ENCODE assay signal across 8 cellular contexts in the genomic region with DNA sequence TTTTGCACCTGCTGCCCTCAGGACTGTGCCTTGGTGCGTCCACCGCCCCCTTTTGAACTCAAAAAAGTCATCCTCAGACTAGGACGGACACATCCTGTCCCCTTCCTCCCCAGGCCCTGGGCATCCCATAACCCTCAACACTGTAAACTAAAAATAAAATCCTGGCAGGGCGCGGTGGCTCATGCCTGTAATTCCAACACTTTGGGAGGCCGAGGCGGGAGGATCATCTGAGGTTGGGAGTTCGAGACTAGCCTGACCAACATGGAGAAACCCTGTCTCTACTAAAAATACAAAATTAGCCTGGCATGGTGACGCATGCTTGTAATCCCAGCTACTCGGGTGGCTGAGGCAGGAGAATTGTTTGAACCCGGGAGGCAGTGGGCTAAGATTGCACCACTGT. TPM values are rescaled to one million over a fixed set of nuclear protein-coding genes. Genes with fewer than 3 reads are reported as not detected.
DNase-seq lines count a peak whose midpoint lies in the region; ATAC-seq and TF ChIP-seq lines count a peak whose summit lies in the region.
"Not testable (repeated sequence)": the region's sequence is repeated elsewhere in the genome, so short reads cannot be mapped to it uniquely, and the experiment has no call there.

No MANE protein-coding gene starts in this region.

- WGBS in lung, 2 donors = 46 to 48% methylated on average over 11 of the region's 11 CpGs
- WGBS in trophoblast cell (ENCODE audit: extremely low coverage, insufficient coverage, insufficient read length) = no CpG with 5 or more reads among the region's 11 CpGs
- 28 to 100% methylated on average over 1 to 11 of the region's 11 CpGs for WGBS in transverse colon (ENCODE audit: low coverage in 1 of 2), 2 donors

- peak overlapping the region; percentile 88 for H3K4me3 Mint-ChIP-seq in Calu3 (ENCODE audit: low read depth, unreplicated experiment)
- peak overlapping the region; percentile 96 for H3K4me3 Mint-ChIP-seq in activated CD4-positive, alpha-beta T cell treated with anti-CD3 and anti-CD28 coated beads, Interleukin-2, amount 10 ng/mL, durations not matched to agents 7 days and 5 days

- peak overlapping the region; percentile 58 for H4K8ac ChIP-seq in trophoblast cell (ENCODE audit: low read depth, low read length)

- POLR2A ChIA-PET in activated CD4-positive, alpha-beta T cell treated with anti-CD3 and anti-CD28 coated beads, Interleukin-2, amount 10 ng/mL, durations not matched to agents 7 days and 5 days (lab: Charles Lee) = not testable (repeated sequence)

- TF ChIP-seq CTCF in Calu3 (IDR thresholded peaks at IDR 0.05; ENCODE audit: unreplicated experiment); brain microvascular endothelial cell (IDR thresholded peaks at IDR 0.05; ENCODE audit: low read depth, low read length, missing control alignments); fibroblast of pulmonary artery (IDR thresholded peaks at IDR 0.05; ENCODE audit: low read length, missing control alignments); lung (IDR thresholded peaks at IDR 0.05; ENCODE audit: control extremely low read depth, extremely low read depth); transverse colon (IDR thresholded peaks at IDR 0.05): not testable (repeated sequence)

- not testable (repeated sequence) for H3K9me3 Mint-ChIP-seq in Calu3 (ENCODE audit: low read depth, unreplicated experiment); activated CD4-positive, alpha-beta T cell treated with anti-CD3 and anti-CD28 coated beads, Interleukin-2, amount 10 ng/mL, durations not matched to agents 7 days and 5 days

- not testable (repeated sequence) for H3K23ac ChIP-seq in trophoblast cell (ENCODE audit: low read length)

- H4K12ac ChIP-seq in trophoblast cell (ENCODE audit: low read depth, low read length) = peak overlapping the region; percentile 85

- not testable (repeated sequence) for TF ChIP-seq POLR2A in transverse colon (IDR thresholded peaks at IDR 0.05)

- not testable (repeated sequence) for H2BK120ac ChIP-seq in trophoblast cell (ENCODE audit: insufficient read depth, low read length, poor library complexity)

- H2AK5ac ChIP-seq in trophoblast cell (ENCODE audit: low read length) = peak overlapping the region; percentile 70

- peaks cover 19% of the 10 kb centered on the region for H3K79me2 ChIP-seq in trophoblast cell (ENCODE audit: control insufficient read depth, insufficient read depth, low read length, poor library complexity)

- H3K27me3 Mint-ChIP-seq in Calu3 (ENCODE audit: unreplicated experiment); activated CD4-positive, alpha-beta T cell treated with anti-CD3 and anti-CD28 coated beads, Interleukin-2, amount 10 ng/mL, durations not matched to agents 7 days and 5 days: not testable (repeated sequence)

- H3K27me3 ChIP-seq in MG63; brain microvascular endothelial cell (replicated peaks); lung (ENCODE audit: control insufficient read depth, insufficient read depth); trophoblast cell (ENCODE audit: insufficient read depth, low read length); transverse colon: not testable (repeated sequence)

- not testable (repeated sequence) for H3K27ac ChIP-seq in brain microvascular endothelial cell; trophoblast cell (ENCODE audit: low read depth, low read length)
- H3K27ac ChIP-seq in lung (ENCODE audit: low read depth in 1 of 2, low read length in 1 of 2) (peak overlapping the region; percentile 95 to 100), transverse colon (peak overlapping the region; percentile 98 to 100 (median 99))

- not testable (repeated sequence) for H2BK12ac ChIP-seq in trophoblast cell (ENCODE audit: low read length)

- not testable (repeated sequence) for DNase-seq in Calu3; MG63; activated CD4-positive, alpha-beta T cell treated with anti-CD3 and anti-CD28 coated beads, Interleukin-2, amount 10 ng/mL, durations not matched to agents 7 days and 5 days; brain microvascular endothelial cell; fibroblast of pulmonary artery (ENCODE audit: low read depth); lung (ENCODE audit: low spot score); trophoblast cell; transverse colon

- peak overlapping the region; percentile 80 for H3K9ac ChIP-seq in trophoblast cell (ENCODE audit: low read length)

- intact Hi-C loops in Calu3 (cut with micrococcal nuclease; ENCODE audit: unreplicated experiment); transverse colon (cut with DNase I; ENCODE audit: low total_unique reads): not testable (repeated sequence)

- H3K4me1 Mint-ChIP-seq in Calu3 (ENCODE audit: low read depth, unreplicated experiment) = peaks cover 21% of the 10 kb centered on the region
- peaks cover 63% of the 10 kb centered on the region for H3K4me1 Mint-ChIP-seq in activated CD4-positive, alpha-beta T cell treated with anti-CD3 and anti-CD28 coated beads, Interleukin-2, amount 10 ng/mL, durations not matched to agents 7 days and 5 days

- not testable (repeated sequence) for ATAC-seq in lung (ENCODE audit: insufficient read depth, low FRiP score)

- CTCF ChIA-PET in Calu3 (lab: Charles Lee) = not testable (repeated sequence)
- CTCF ChIA-PET in activated CD4-positive, alpha-beta T cell treated with anti-CD3 and anti-CD28 coated beads, Interleukin-2, amount 10 ng/mL, durations not matched to agents 7 days and 5 days (lab: Charles Lee) = interaction anchor here (0.6 to 1.2 kb wide), 3 partner anchors 12 to 888 kb away, joined by 3 to 4 read pairs (median 3); no protein-coding TSS in a partner anchor

- H3K4me3 ChIP-seq in MG63 = peak overlapping the region; percentile 64
- peak overlapping the region; percentile 89 for H3K4me3 ChIP-seq in brain microvascular endothelial cell (ENCODE audit: low read depth, low read length)
- H3K4me3 ChIP-seq in fibroblast of pulmonary artery (replicated peaks; ENCODE audit: low read depth, low read length) = peak overlapping the region; percentile 74
- peak overlapping the region; percentile 72 for H3K4me3 ChIP-seq in lung
- H3K4me3 ChIP-seq in trophoblast cell (ENCODE audit: low read depth, low read length) = peak overlapping the region; percentile 99
- peak overlapping the region; percentile 34 to 98 (median 78) for H3K4me3 ChIP-seq in transverse colon

- peaks cover 16% of the 10 kb centered on the region for H3K79me1 ChIP-seq in trophoblast cell (ENCODE audit: low read length)

- H3K4me1 ChIP-seq in lung (ENCODE audit: control insufficient read depth in 2 of 2, insufficient read depth in 2 of 2, low read length in 2 of 2) (peaks cover 0 to 12% of the 10 kb centered on the region in 2 donors), trophoblast cell (ENCODE audit: control insufficient read depth in 1 of 2, insufficient read depth in 2 of 2, low read length in 2 of 2) (peaks cover 12 to 20% of the 10 kb centered on the region in 2 experiments), transverse colon (peaks cover 18 to 46% (median 36%) of the 10 kb centered on the region in 4 donors)

- peak overlapping the region; percentile 92 for H3K27ac Mint-ChIP-seq in Calu3 (ENCODE audit: unreplicated experiment)
- peak overlapping the region; percentile 96 for H3K27ac Mint-ChIP-seq in activated CD4-positive, alpha-beta T cell treated with anti-CD3 and anti-CD28 coated beads, Interleukin-2, amount 10 ng/mL, durations not matched to agents 7 days and 5 days

- peak overlapping the region; percentile 93 for H3K4me2 ChIP-seq in trophoblast cell (ENCODE audit: low read length)

- H3K36me3 Mint-ChIP-seq in Calu3 (ENCODE audit: insufficient read depth, unreplicated experiment) = peaks cover 74% of the 10 kb centered on the region
- H3K36me3 Mint-ChIP-seq in activated CD4-positive, alpha-beta T cell treated with anti-CD3 and anti-CD28 coated beads, Interleukin-2, amount 10 ng/mL, durations not matched to agents 7 days and 5 days (ENCODE audit: low read depth) = peaks cover 39% of the 10 kb centered on the region

- not testable (repeated sequence) for H2BK5ac ChIP-seq in trophoblast cell (ENCODE audit: low read depth, low read length, poor library complexity)

- H3K9me3 ChIP-seq in MG63; lung (ENCODE audit: control insufficient read depth in 2 of 2, insufficient read depth in 1 of 2, low read length in 1 of 2); trophoblast cell (ENCODE audit: insufficient read depth, low read depth, low read length); transverse colon: not testable (repeated sequence)

- peak overlapping the region; percentile 65 for H3K4ac ChIP-seq in trophoblast cell (ENCODE audit: low read depth, low read length)

- peak overlapping the region; percentile 55 for H2AFZ ChIP-seq in trophoblast cell (ENCODE audit: insufficient read depth, low read length, poor library complexity)

- not testable (repeated sequence) for BruUV-seq in Calu3 (replicated peaks; lab: Mats Ljungman, UMichigan)

- H4K91ac ChIP-seq in trophoblast cell (ENCODE audit: low read depth, low read length) = peak overlapping the region; percentile 52

- in situ Hi-C loops in brain microvascular endothelial cell (cut with HindIII; ENCODE audit: low pct_ligation_motif_present, low sequenced_read_pairs); transverse colon (cut with MboI; ENCODE audit: low pct_ligation_motif_present in 1 of 4, low pct_unique_long_range_greater_than_20kb in 1 of 4, low sequenced_read_pairs in 3 of 4): not testable (repeated sequence)

- peaks cover 15% of the 10 kb centered on the region for H3K36me3 ChIP-seq in MG63
- not testable (repeated sequence) for H3K36me3 ChIP-seq in brain microvascular endothelial cell (replicated peaks); transverse colon
- H3K36me3 ChIP-seq in lung (ENCODE audit: control insufficient read depth in 2 of 2, insufficient read depth in 2 of 2, low read length in 2 of 2) = peaks cover 0 to 24% of the 10 kb centered on the region in 2 donors
- peaks cover 26 to 34% of the 10 kb centered on the region in 2 experiments for H3K36me3 ChIP-seq in trophoblast cell (ENCODE audit: control insufficient read depth in 1 of 2, insufficient read depth in 2 of 2, low read length in 2 of 2)

- peak overlapping the region; percentile 35 for H3K14ac ChIP-seq in trophoblast cell (ENCODE audit: low read length)

- not testable (repeated sequence) for TF ChIP-seq EP300 in transverse colon (IDR thresholded peaks at IDR 0.05; ENCODE audit: low read depth)

- H3K18ac ChIP-seq in trophoblast cell (ENCODE audit: low read length) = peak overlapping the region; percentile 9

RNA-seq across cellular contexts. Expression of gene SLBP, which starts 1.3 kb away (rescaled TPM):
- total RNA-seq in Calu3 (2022) (46.1 and 49.3 TPM in 2 replicates), lung (10 to 100 TPM; 34.9 to 43.2 TPM), transverse colon (10 to 100 TPM in 3 of 4 donors, 1 to 10 TPM in 1; 7.6 to 47.5 (median 31.6) TPM)
- total RNA-seq in MG63 (2014; rRNA removed; shearing (Covaris generic); ENCODE audit: low replicate concordance) = 72.1 and 99.1 TPM in 2 replicates
- total RNA-seq in activated CD4-positive, alpha-beta T cell treated with anti-CD3 and anti-CD28 coated beads, Interleukin-2, amount 10 ng/mL, durations not matched to agents 7 days and 5 days = 100 to 1,000 TPM; 116 to 137 TPM
- 10 to 100 TPM; 34.9 to 35.0 TPM for polyA plus RNA-seq in lung
- 33.4 and 33.6 TPM in 2 replicates for polyA plus RNA-seq in trophoblast cell (2013)

RNA-seq across cellular contexts. Expression of gene TMEM129, which starts 7.7 kb away (rescaled TPM):
- 29.8 and 31.0 TPM in 2 replicates for total RNA-seq in Calu3 (2022)
- total RNA-seq in MG63 (2014; rRNA removed; shearing (Covaris generic); ENCODE audit: low replicate concordance) = 11.2 and 15.7 TPM in 2 replicates
- total RNA-seq in activated CD4-positive, alpha-beta T cell treated with anti-CD3 and anti-CD28 coated beads, Interleukin-2, amount 10 ng/mL, durations not matched to agents 7 days and 5 days = 10 to 100 TPM; 20.9 to 22.3 TPM
- total RNA-seq in lung = 10 to 100 TPM; 16.6 to 45.2 TPM
- 10 to 100 TPM; 36.9 to 38.7 TPM for polyA plus RNA-seq in lung
- 9.4 TPM in 2 replicates for polyA plus RNA-seq in trophoblast cell (2013)
- total RNA-seq in transverse colon = 100 to 1,000 TPM in 1 of 4 donors, 10 to 100 TPM in 3; 66.1 to 116 (median 86.6) TPM

RNA-seq across cellular contexts. Expression of gene TACC3, which starts 7.9 kb away (rescaled TPM):
- total RNA-seq in Calu3 (2022) (89.6 and 95.9 TPM in 2 replicates), lung (10 to 100 TPM; 13.8 to 18.7 TPM), transverse colon (100 to 1,000 TPM in 1 of 4 donors, 10 to 100 TPM in 1, 1 to 10 TPM in 2; 5.9 to 175 (median 23.1) TPM)
- total RNA-seq in MG63 (2014; rRNA removed; shearing (Covaris generic); ENCODE audit: low replicate concordance) = 67.1 and 72.9 TPM in 2 replicates
- total RNA-seq in activated CD4-positive, alpha-beta T cell treated with anti-CD3 and anti-CD28 coated beads, Interleukin-2, amount 10 ng/mL, durations not matched to agents 7 days and 5 days = 100 to 1,000 TPM; 301 to 305 TPM
- polyA plus RNA-seq in lung = 10 to 100 TPM; 18.3 to 22.1 TPM
- polyA plus RNA-seq in trophoblast cell (2013) = 50.0 and 54.9 TPM in 2 replicates

RNA-seq across cellular contexts. Expression of gene FAM53A, which starts 29.3 kb away (rescaled TPM):
- total RNA-seq in Calu3 (2022) (5.3 and 7.3 TPM in 2 replicates), lung (1 to 10 TPM; 2.1 to 2.8 TPM), transverse colon (10 to 100 TPM in 1 of 4 donors, 1 to 10 TPM in 3; 1.4 to 32.9 (median 2.7) TPM)
- total RNA-seq in MG63 (2014; rRNA removed; shearing (Covaris generic); ENCODE audit: low replicate concordance) = 2.6 and 4.0 TPM in 2 replicates
- 1 to 10 TPM in 1 of 2 experiments, under 1 TPM in 1; 0.99 to 1.6 TPM for total RNA-seq in activated CD4-positive, alpha-beta T cell treated with anti-CD3 and anti-CD28 coated beads, Interleukin-2, amount 10 ng/mL, durations not matched to agents 7 days and 5 days
- 1 to 10 TPM; 1.4 to 2.3 TPM for polyA plus RNA-seq in lung
- 0.29 and 0.31 TPM in 2 replicates for polyA plus RNA-seq in trophoblast cell (2013)
